ENCODE assay signal across 8 cellular contexts in genomic region chr10:104209575-104210198, GRCh38. TPM values are rescaled to one million over a fixed set of nuclear protein-coding genes. Genes with fewer than 3 reads are reported as not detected.
DNase-seq lines count a peak whose midpoint lies in the region; ATAC-seq, FAIRE-seq and TF ChIP-seq lines count a peak whose summit lies in the region.

No MANE protein-coding gene starts in this region.

- H3K27ac Mint-ChIP-seq in activated T-cell treated with anti-CD3 and anti-CD28 coated beads, Interleukin-2, amount 50 U/mL, for 24 hours: no peak overlapping the region

- no peaks in the 10 kb centered on the region for H4K20me1 ChIP-seq in endothelial cell of umbilical vein (replicated peaks; ENCODE audit: control insufficient read depth, extremely low read depth, insufficient read depth, low read length)

- H2AFZ ChIP-seq in endothelial cell of umbilical vein (ENCODE audit: low read depth, low read length): no peak overlapping the region

- no peak overlapping the region for H3K4me2 ChIP-seq in endothelial cell of umbilical vein (ENCODE audit: insufficient read depth, low read length)

- peaks cover 2 to 8% of the 10 kb centered on the region in 2 experiments for H3K27me3 ChIP-seq in endothelial cell of umbilical vein (ENCODE audit: control insufficient read depth in 2 of 2, insufficient read depth in 2 of 2, low read length in 2 of 2)

- no peaks in the 10 kb centered on the region for H3K9me3 Mint-ChIP-seq in activated T-cell treated with anti-CD3 and anti-CD28 coated beads, Interleukin-2, amount 50 U/mL, for 24 hours

- no peaks in the 10 kb centered on the region for H3K4me1 Mint-ChIP-seq in activated T-cell treated with anti-CD3 and anti-CD28 coated beads, Interleukin-2, amount 50 U/mL, for 24 hours (ENCODE audit: low read depth)

- H3K36me3 ChIP-seq in endothelial cell of umbilical vein (ENCODE audit: control insufficient read depth in 2 of 2, extremely low read depth in 1 of 2, insufficient read depth in 2 of 2, low read length in 2 of 2): no peaks in the 10 kb centered on the region

- DNase-seq in activated T-cell treated with anti-CD3 and anti-CD28 coated beads for 24 hours (ENCODE audit: low read depth) (peak; percentile 13), NAMALWA (ENCODE audit: low spot score) (peak; percentile 64), endothelial cell of umbilical vein (ENCODE audit: low read depth, low spot score) (peak; percentile 55), myocyte (ENCODE audit: low read depth) (peak; percentile 63)
- no peak for DNase-seq in activated T-cell treated with anti-CD3 and anti-CD28 coated beads, Interleukin-2, amount 50 U/mL, for 24 hours

- peaks cover 4% of the 10 kb centered on the region for H3K27me3 Mint-ChIP-seq in activated T-cell treated with anti-CD3 and anti-CD28 coated beads, Interleukin-2, amount 50 U/mL, for 24 hours

- H3K36me3 Mint-ChIP-seq in activated T-cell treated with anti-CD3 and anti-CD28 coated beads, Interleukin-2, amount 50 U/mL, for 24 hours (ENCODE audit: low read depth): no peaks in the 10 kb centered on the region

- CTCF ChIA-PET in endothelial cell of umbilical vein (lab: Charles Lee): interaction anchor here (0.8 to 2.2 kb wide), 9 partner anchors 28 to 322 kb away, joined by 3 to 30 read pairs (median 6); no protein-coding TSS in a partner anchor

- H3K27ac ChIP-seq in endothelial cell of umbilical vein (ENCODE audit: insufficient read depth, low read depth, low read length): no peak overlapping the region

- no peak overlapping the region for H3K9ac ChIP-seq in endothelial cell of umbilical vein (replicated peaks; ENCODE audit: extremely low read depth, insufficient read depth, low read length)

- H3K79me2 ChIP-seq in endothelial cell of umbilical vein (ENCODE audit: control insufficient read depth, insufficient read depth, low read length): no peaks in the 10 kb centered on the region

- no peak for TF ChIP-seq POLR2A in endothelial cell of umbilical vein (IDR thresholded peaks at IDR 0.05; ENCODE audit: low read depth, low read length)

- no peak overlapping the region for H3K4me3 Mint-ChIP-seq in activated T-cell treated with anti-CD3 and anti-CD28 coated beads, Interleukin-2, amount 50 U/mL, for 24 hours

- H3K9me3 ChIP-seq in endothelial cell of umbilical vein (replicated peaks; ENCODE audit: control insufficient read depth, insufficient read depth, low read length): no peaks in the 10 kb centered on the region

- no peak for ATAC-seq in HG03135 (IDR thresholded peaks at IDR 0.05; ENCODE audit: unreplicated experiment)
- ATAC-seq in GM21515 (IDR thresholded peaks at IDR 0.05; ENCODE audit: unreplicated experiment): no peak

- no peaks in the 10 kb centered on the region for H3K4me1 ChIP-seq in endothelial cell of umbilical vein (ENCODE audit: control insufficient read depth, extremely low read depth, insufficient read depth, low read length)

- intact Hi-C loops in endothelial cell of umbilical vein (cut with micrococcal nuclease): loop anchor here (1.0 kb wide), 2 partner anchors 164 to 321 kb away; no protein-coding TSS in a partner anchor

- FAIRE-seq in TTC549 (lab: Jason Lieb, UNC): peak; percentile 45
- peak; percentile 69 for FAIRE-seq in endothelial cell of umbilical vein (lab: Jason Lieb, UNC)

- TF ChIP-seq CTCF in endothelial cell of umbilical vein (IDR thresholded peaks at IDR 0.05; ENCODE audit: extremely low read depth in 1 of 2, insufficient read depth in 1 of 2, low read depth in 1 of 2, low read length in 2 of 2): peak; percentile 42 to 51

- no TSS peak for BruUV-seq in endothelial cell of umbilical vein (replicated peaks; lab: Mats Ljungman, UMichigan)

- H3K9me1 ChIP-seq in endothelial cell of umbilical vein (replicated peaks; ENCODE audit: control insufficient read depth, extremely low read depth, insufficient read depth, low read length): no peaks in the 10 kb centered on the region

- dilution Hi-C loops in endothelial cell of umbilical vein (cut with MboI; ENCODE audit: extremely low pct_ligation_motif_present, low sequenced_read_pairs): no loop called here

- POLR2A ChIA-PET in endothelial cell of umbilical vein (lab: Charles Lee): no interaction called here

- no peak overlapping the region for H3K4me3 ChIP-seq in endothelial cell of umbilical vein (replicated peaks in 1 of 3; ENCODE audit: insufficient read depth in 1 of 3, low read depth in 1 of 3, low read length in 3 of 3)

TF ChIP-seq in endothelial cell of umbilical vein, 7 proteins besides CTCF, POLR2A, EP300 and RAD21:
- TF ChIP-seq MAX (IDR thresholded peaks at IDR 0.05; ENCODE audit: insufficient read depth, insufficient read length): no peak
- no peak for TF ChIP-seq POLR2AphosphoS5 (IDR thresholded peaks at IDR 0.05; ENCODE audit: insufficient read depth, low read depth, low read length)
- no peak for TF ChIP-seq GATA2 (IDR thresholded peaks at IDR 0.05; ENCODE audit: insufficient read depth, insufficient read length, low read depth, low read length)
- TF ChIP-seq JUN (IDR thresholded peaks at IDR 0.05; ENCODE audit: borderline replicate concordance, insufficient read depth, insufficient read length, low read depth): no peak
- no peak for TF ChIP-seq MYC (IDR thresholded peaks at IDR 0.05; ENCODE audit: low read depth, low read length)
- no peak for TF ChIP-seq EZH2 (IDR thresholded peaks at IDR 0.05; ENCODE audit: borderline replicate concordance, low read depth, low read length, severe bottlenecking)
- no peak for TF ChIP-seq FOS (IDR thresholded peaks at IDR 0.05; ENCODE audit: borderline replicate concordance, insufficient read depth, low read length)
TF ChIP-seq in endothelial cell of umbilical vein: peak in this region for 0.

RNA-seq across cellular contexts. Expression of gene CFAP43, which starts 22.5 kb away (rescaled TPM):
- total RNA-seq in endothelial cell of umbilical vein: not detected in 2 replicates
- 0.03 and 0.04 TPM in 2 replicates for polyA plus RNA-seq in endothelial cell of umbilical vein
- 0.06 TPM in 2 replicates for polyA plus RNA-seq in endothelial cell of umbilical vein (2011; cell fraction: cytosol; rRNA removed)
- 0.07 and 0.22 TPM in 2 replicates for polyA plus RNA-seq in endothelial cell of umbilical vein (2011; cell fraction: nucleus; rRNA removed)
- 0.11 and 0.14 TPM in 2 replicates for polyA plus RNA-seq in endothelial cell of umbilical vein (2012)
- polyA minus RNA-seq in endothelial cell of umbilical vein: 0.21 TPM in 1 of 2 replicates, not detected in the other
- 0.31 TPM for polyA minus RNA-seq in endothelial cell of umbilical vein (2011; cell fraction: cytosol; rRNA and poly(A)+ RNA removed)
- polyA minus RNA-seq in endothelial cell of umbilical vein (2011; cell fraction: nucleus; rRNA and poly(A)+ RNA removed): not detected in 2 replicates
- not detected in 2 replicates for total RNA-seq in myocyte
- polyA plus RNA-seq in myocyte (2012): 0.04 TPM

RNA-seq across cellular contexts. Expression of gene GSTO1, which starts 45.0 kb away (rescaled TPM):
- total RNA-seq in endothelial cell of umbilical vein: 195 and 211 TPM in 2 replicates
- 85.6 and 124 TPM in 2 replicates for polyA plus RNA-seq in endothelial cell of umbilical vein
- 156 and 164 TPM in 2 replicates for polyA plus RNA-seq in endothelial cell of umbilical vein (2011; cell fraction: cytosol; rRNA removed)
- polyA plus RNA-seq in endothelial cell of umbilical vein (2011; cell fraction: nucleus; rRNA removed): 64.9 and 85.2 TPM in 2 replicates
- polyA plus RNA-seq in endothelial cell of umbilical vein (2012): 290 and 303 TPM in 2 replicates
- 33.9 and 46.7 TPM in 2 replicates for polyA minus RNA-seq in endothelial cell of umbilical vein
- 55.1 TPM for polyA minus RNA-seq in endothelial cell of umbilical vein (2011; cell fraction: cytosol; rRNA and poly(A)+ RNA removed)
- polyA minus RNA-seq in endothelial cell of umbilical vein (2011; cell fraction: nucleus; rRNA and poly(A)+ RNA removed): 25.7 and 36.3 TPM in 2 replicates
- total RNA-seq in myocyte: 53.2 and 58.7 TPM in 2 replicates
- polyA plus RNA-seq in myocyte (2012): 97.0 TPM

RNA-seq across cellular contexts. Expression of gene GSTO2, which starts 59.3 kb away (rescaled TPM):
- total RNA-seq in endothelial cell of umbilical vein: 0.84 and 0.95 TPM in 2 replicates
- 1.4 TPM in 2 replicates for polyA plus RNA-seq in endothelial cell of umbilical vein
- 0.87 and 1.1 TPM in 2 replicates for polyA plus RNA-seq in endothelial cell of umbilical vein (2011; cell fraction: cytosol; rRNA removed)
- polyA plus RNA-seq in endothelial cell of umbilical vein (2011; cell fraction: nucleus; rRNA removed): 0.73 and 0.83 TPM in 2 replicates
- 1.2 and 2.4 TPM in 2 replicates for polyA plus RNA-seq in endothelial cell of umbilical vein (2012)
- polyA minus RNA-seq in endothelial cell of umbilical vein: 0.19 and 0.87 TPM in 2 replicates
- polyA minus RNA-seq in endothelial cell of umbilical vein (2011; cell fraction: cytosol; rRNA and poly(A)+ RNA removed): 1.4 TPM
- 1.8 and 2.8 TPM in 2 replicates for polyA minus RNA-seq in endothelial cell of umbilical vein (2011; cell fraction: nucleus; rRNA and poly(A)+ RNA removed)
- total RNA-seq in myocyte: not detected in 2 replicates
- 0.21 TPM for polyA plus RNA-seq in myocyte (2012)
